Comparison of ENCODE assay signal across 20 cellular contexts in genomic region chr1:164834641-164835040, GRCh38.
"Had no signal": no experiment of that assay in that cellular context is flagged by ENCODE, and none has a peak within 500 bp of the region (broad histone marks: within the 10 kb centered on the region; RNA-seq: fewer than 3 reads in every experiment).

No MANE protein-coding gene starts in this region.

- H3K27ac Mint-ChIP-seq: naive thymus-derived CD8-positive, alpha-beta T cell; stimulated activated effector memory CD8-positive, alpha-beta T cell treated with anti-CD3 and anti-CD28 coated beads, Interleukin-12 subunit alpha, Interleukin-12 subunit beta, amount 100 ng/mL, for 72 hours; type B pancreatic cell had no signal

- DNase-seq: cortex of kidney; dorsolateral prefrontal cortex; effector CD8-positive, alpha-beta T cell; gastrocnemius medialis; left ventricle myocardium superior; mucosa of descending colon; naive thymus-derived CD8-positive, alpha-beta T cell; psoas muscle; retina; right lobe of liver; stimulated activated CD4-positive, alpha-beta T cell treated with anti-CD3 and anti-CD28 coated beads, Interleukin-4, amount 100 ng/mL, for 1 hour; stimulated activated CD8-positive, alpha-beta memory T cell treated with anti-CD3 and anti-CD28 coated beads, Interleukin-4, amount 100 ng/mL, for 48 hours; stimulated activated naive CD8-positive, alpha-beta T cell treated with anti-CD3 and anti-CD28 coated beads, Interleukin-15, Interleukin-2, amounts not matched to agents 100 U/mL and 50 U/mL, for 24 hours; thyroid gland had no signal

- H3K27ac ChIP-seq: dorsolateral prefrontal cortex, gastrocnemius medialis, neutrophil, psoas muscle, right lobe of liver, suprapubic skin, thyroid gland, vagina had no signal

- H3K4me1 ChIP-seq: gastrocnemius medialis, psoas muscle, right lobe of liver, suprapubic skin, thyroid gland had no signal

- FAIRE-seq: keratinocyte had no signal

- H3K36me3 ChIP-seq: gastrocnemius medialis, neutrophil, right lobe of liver, thyroid gland, vagina had no signal

- H3K4me1 Mint-ChIP-seq: naive thymus-derived CD8-positive, alpha-beta T cell; stimulated activated effector memory CD8-positive, alpha-beta T cell treated with anti-CD3 and anti-CD28 coated beads, Interleukin-12 subunit alpha, Interleukin-12 subunit beta, amount 100 ng/mL, for 72 hours had no signal

- ATAC-seq: gastrocnemius medialis; left ventricle myocardium superior; mucosa of descending colon; naive thymus-derived CD8-positive, alpha-beta T cell; psoas muscle; right lobe of liver; stimulated activated effector memory CD8-positive, alpha-beta T cell treated with anti-CD3 and anti-CD28 coated beads, Interleukin-12 subunit alpha, Interleukin-12 subunit beta, amount 100 ng/mL, for 72 hours; stimulated activated naive CD8-positive, alpha-beta T cell treated with anti-CD3 and anti-CD28 coated beads, Interleukin-15, Interleukin-2, amounts not matched to agents 100 U/mL and 50 U/mL, for 24 hours had no signal

- H3K36me3 Mint-ChIP-seq: naive thymus-derived CD8-positive, alpha-beta T cell; stimulated activated effector memory CD8-positive, alpha-beta T cell treated with anti-CD3 and anti-CD28 coated beads, Interleukin-12 subunit alpha, Interleukin-12 subunit beta, amount 100 ng/mL, for 72 hours had no signal

- H3K4me3 ChIP-seq: dorsolateral prefrontal cortex, gastrocnemius medialis, mucosa of descending colon, psoas muscle, right lobe of liver, suprapubic skin, thyroid gland, vagina had no signal

- H3K9me3 ChIP-seq: gastrocnemius medialis, mucosa of descending colon, neutrophil, psoas muscle, right lobe of liver, suprapubic skin, thyroid gland, vagina had no signal

- H3K4me3 Mint-ChIP-seq: naive thymus-derived CD8-positive, alpha-beta T cell; stimulated activated effector memory CD8-positive, alpha-beta T cell treated with anti-CD3 and anti-CD28 coated beads, Interleukin-12 subunit alpha, Interleukin-12 subunit beta, amount 100 ng/mL, for 72 hours; type B pancreatic cell had no signal

- H3K27me3 Mint-ChIP-seq: type B pancreatic cell had no signal

- H3K27me3 ChIP-seq: dorsolateral prefrontal cortex, gastrocnemius medialis, neutrophil, right lobe of liver, suprapubic skin, thyroid gland, vagina had no signal

- H3K9me3 Mint-ChIP-seq: type B pancreatic cell had no signal
